30 cellular contexts compared by ENCODE assay signal in the genomic region with DNA sequence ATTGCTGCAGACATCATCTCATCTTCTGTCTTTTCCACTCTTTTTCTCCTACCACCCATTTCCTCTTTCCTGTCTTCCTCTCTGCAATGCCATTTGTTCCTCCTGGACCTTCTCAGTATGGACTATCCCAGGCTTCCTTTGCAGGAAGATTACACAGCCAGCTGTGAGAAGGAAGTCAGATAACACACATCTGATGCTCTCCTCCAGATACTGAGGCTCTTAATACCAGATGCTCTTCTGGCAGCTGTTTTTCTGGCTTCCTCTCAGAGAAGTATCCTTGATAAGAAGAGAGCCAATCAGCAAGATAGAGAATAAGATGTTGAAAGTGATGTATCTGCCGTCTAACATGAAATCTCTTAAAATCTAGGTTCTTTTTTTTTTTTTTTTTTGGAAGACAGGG. TPM values are rescaled to one million over a fixed set of nuclear protein-coding genes. Genes with fewer than 3 reads are reported as not detected.
DNase-seq lines count a peak whose midpoint lies in the region; ATAC-seq and TF ChIP-seq lines count a peak whose summit lies in the region.
"Had no signal": no experiment of that assay in that cellular context is flagged by ENCODE, and none has a peak within 500 bp of the region (broad histone marks: within the 10 kb centered on the region; RNA-seq: fewer than 3 reads in every experiment).

No MANE protein-coding gene starts in this region.

- no peak overlapping the region for H3K18ac ChIP-seq in trophoblast cell (ENCODE audit: low read length)

- H2AK5ac ChIP-seq in trophoblast cell (ENCODE audit: low read length): no peak overlapping the region

- no peak overlapping the region for H4K8ac ChIP-seq in trophoblast cell (ENCODE audit: low read depth, low read length)

- no CpG with 5 or more reads among the region's 1 CpG for WGBS in trophoblast cell (ENCODE audit: extremely low coverage, insufficient coverage, insufficient read length)
- WGBS in lower leg skin, 2 donors: 58 to 86% methylated on average over 1 of the region's 1 CpG

- peaks cover 2% of the 10 kb centered on the region for H3K27me3 Mint-ChIP-seq in endothelial cell (ENCODE audit: unreplicated experiment)
- H3K27me3 Mint-ChIP-seq: CD8-positive, alpha-beta memory T cell had no signal

- peak overlapping the region; percentile 62 for H3K27ac Mint-ChIP-seq in endothelial cell (ENCODE audit: unreplicated experiment)
- H3K27ac Mint-ChIP-seq: CD14-positive monocyte; CD8-positive, alpha-beta memory T cell; GM23338 had no signal

- no peak overlapping the region for H3K9ac ChIP-seq in trophoblast cell (ENCODE audit: low read length)

- no peak for TF ChIP-seq POLR2A in lower leg skin (IDR thresholded peaks at IDR 0.05)

- peaks cover 35% of the 10 kb centered on the region for H3K4me1 Mint-ChIP-seq in endothelial cell (ENCODE audit: unreplicated experiment)
- H3K4me1 Mint-ChIP-seq: CD14-positive monocyte; CD8-positive, alpha-beta memory T cell had no signal

- peaks cover 30% of the 10 kb centered on the region for H3K36me3 Mint-ChIP-seq in endothelial cell (ENCODE audit: low read depth, unreplicated experiment)
- H3K36me3 Mint-ChIP-seq: CD14-positive monocyte; CD8-positive, alpha-beta memory T cell had no signal

- peak overlapping the region; percentile 42 for H2BK12ac ChIP-seq in trophoblast cell (ENCODE audit: low read length)

- H2AFZ ChIP-seq in trophoblast cell (ENCODE audit: insufficient read depth, low read length, poor library complexity): no peak overlapping the region
- H2AFZ ChIP-seq: GM23338 had no signal

- H3K4me3 ChIP-seq in right atrium auricular region: no peak overlapping the region
- H3K4me3 ChIP-seq in trophoblast cell (ENCODE audit: low read depth, low read length): no peak overlapping the region
- no peak overlapping the region for H3K4me3 ChIP-seq in lower leg skin (ENCODE audit: low read depth, poor library complexity, severe bottlenecking)
- H3K4me3 ChIP-seq: GM12878, GM23338 had no signal

- H2BK120ac ChIP-seq in trophoblast cell (ENCODE audit: insufficient read depth, low read length, poor library complexity): peak overlapping the region; percentile 56

- H4K12ac ChIP-seq in trophoblast cell (ENCODE audit: low read depth, low read length): no peak overlapping the region

- H3K27me3 ChIP-seq in right atrium auricular region (no peaks in the 10 kb centered on the region), trophoblast cell (ENCODE audit: insufficient read depth, low read length) (no peaks in the 10 kb centered on the region)
- H3K27me3 ChIP-seq: BE2C had no signal

- DNase-seq in left ventricle myocardium superior (no peak), right atrium auricular region (ENCODE audit: low spot score) (no peak), endothelial cell (ENCODE audit: low spot score) (no peak), trophoblast cell (peak; percentile 10 to 74), lower leg skin (ENCODE audit: low spot score in 2 of 2) (no peak)
- DNase-seq: 8988T; ACHN; BE2C; CD8-positive, alpha-beta memory T cell; DMS 273 treated with DMSO at 0.1 percent for 48 hours; DMS79; EL; GDM1; HCEC 1CT; Karpas-422; NCI-H1092 treated with DMSO at 0.1 percent for 48 hours; NCI-H1436; NCI-H187; NCI-H2081 treated with DMSO at 0.1 percent for 48 hours; NCI-H2171; NCI-H510A; NCI-H69; SHP77 had no signal

- H3K9me3 Mint-ChIP-seq in endothelial cell (ENCODE audit: unreplicated experiment): no peaks in the 10 kb centered on the region
- H3K9me3 Mint-ChIP-seq: GM23338 had no signal

- no peaks in the 10 kb centered on the region for H3K4me1 ChIP-seq in right atrium auricular region
- H3K4me1 ChIP-seq in trophoblast cell (ENCODE audit: control insufficient read depth in 1 of 2, insufficient read depth in 2 of 2, low read length in 2 of 2): peaks cover 6 to 18% of the 10 kb centered on the region in 2 experiments
- H3K4me1 ChIP-seq: BE2C had no signal

- H3K36me3 ChIP-seq in right atrium auricular region (peaks cover 9% of the 10 kb centered on the region), trophoblast cell (ENCODE audit: control insufficient read depth in 1 of 2, insufficient read depth in 2 of 2, low read length in 2 of 2) (peaks cover 8 to 13% of the 10 kb centered on the region in 2 experiments)
- H3K36me3 ChIP-seq: BE2C had no signal

- no peak overlapping the region for H3K23ac ChIP-seq in trophoblast cell (ENCODE audit: low read length)

- no peak for TF ChIP-seq CTCF in right atrium auricular region (IDR thresholded peaks at IDR 0.05)
- no peak for TF ChIP-seq CTCF in endothelial cell (IDR thresholded peaks at IDR 0.05; ENCODE audit: unreplicated experiment)
- no peak for TF ChIP-seq CTCF in lower leg skin (IDR thresholded peaks at IDR 0.05)

- peak overlapping the region; percentile 28 for H2BK5ac ChIP-seq in trophoblast cell (ENCODE audit: low read depth, low read length, poor library complexity)

- peak overlapping the region; percentile 7 for H4K91ac ChIP-seq in trophoblast cell (ENCODE audit: low read depth, low read length)

- H3K79me2 ChIP-seq in trophoblast cell (ENCODE audit: control insufficient read depth, insufficient read depth, low read length, poor library complexity): peaks cover 4% of the 10 kb centered on the region

- H3K79me1 ChIP-seq in trophoblast cell (ENCODE audit: low read length): peaks cover 17% of the 10 kb centered on the region

- H3K4ac ChIP-seq in trophoblast cell (ENCODE audit: low read depth, low read length): no peak overlapping the region

- H3K4me3 Mint-ChIP-seq in endothelial cell (ENCODE audit: unreplicated experiment): peak overlapping the region; percentile 8
- H3K4me3 Mint-ChIP-seq: CD14-positive monocyte; CD8-positive, alpha-beta memory T cell; GM23338 had no signal

- H3K14ac ChIP-seq in trophoblast cell (ENCODE audit: low read length): no peak overlapping the region

- ATAC-seq in left ventricle myocardium superior (peak; percentile 38), GM18498 (IDR thresholded peaks at IDR 0.05; ENCODE audit: unreplicated experiment) (no peak), GM21423 (IDR thresholded peaks at IDR 0.05; ENCODE audit: unreplicated experiment) (no peak)
- ATAC-seq: GM12878, HepG2 had no signal

- no peaks in the 10 kb centered on the region for H3K9me3 ChIP-seq in right atrium auricular region
- no peaks in the 10 kb centered on the region for H3K9me3 ChIP-seq in trophoblast cell (ENCODE audit: insufficient read depth, low read depth, low read length)
- H3K9me3 ChIP-seq: BE2C had no signal

- no peak overlapping the region for H3K4me2 ChIP-seq in trophoblast cell (ENCODE audit: low read length)
- H3K4me2 ChIP-seq: GM23338 had no signal

- intact Hi-C loops in left ventricle myocardium superior (cut with micrococcal nuclease): no loop called here
- intact Hi-C loops in lower leg skin (cut with DNase I; ENCODE audit: low total_unique reads): no loop called here

- H3K27ac ChIP-seq in right atrium auricular region: no peak overlapping the region
- peak overlapping the region; percentile 71 for H3K27ac ChIP-seq in trophoblast cell (ENCODE audit: low read depth, low read length)
- H3K27ac ChIP-seq: RWPE1 had no signal

RNA-seq across cellular contexts. Expression of gene KIAA1217, which starts 14.4 kb away (rescaled TPM):
- total RNA-seq in left ventricle myocardium superior: 46.6 TPM
- total RNA-seq in right atrium auricular region: 10 to 100 TPM; 24.0 to 33.3 TPM
- 70.8 TPM for total RNA-seq in endothelial cell (ENCODE audit: unreplicated experiment)
- polyA plus RNA-seq in trophoblast cell (2013): 125 TPM in 2 replicates
- 10 to 100 TPM; 34.8 to 66.8 (median 52.9) TPM for total RNA-seq in lower leg skin
- polyA plus RNA-seq: CD14-positive monocyte; CD8-positive, alpha-beta memory T cell had no signal

Comparison
In these comparisons a context has a peak if more than half of its experiments do, and no peak if none do; other contexts are left out.
1. DNase-seq: peak in trophoblast cell (2 of 2); none in left ventricle myocardium superior (single experiment), right atrium auricular region (single experiment), endothelial cell (single experiment) and lower leg skin (0 of 2).